Comparison of ENCODE assay signal across 1 cellular context in genomic region chr2:160109939-160110673, GRCh38.
TF ChIP-seq lines count a peak whose summit lies in the region.

No MANE protein-coding gene starts in this region.

TF ChIP-seq in H1, 55 proteins besides CTCF, POLR2A, EP300 and RAD21 (continued from another document):
- TF ChIP-seq CBX5 (IDR thresholded peaks at IDR 0.05; ENCODE audit: low read depth, low read length) (no peak), CHD2 (IDR thresholded peaks at IDR 0.05; ENCODE audit: low read length) (no peak)
